Comparison of ENCODE assay signal across 8 cellular contexts in genomic region chr18:72652990-72653593, GRCh38.
DNase-seq lines count a peak whose midpoint lies in the region; ATAC-seq and TF ChIP-seq lines count a peak whose summit lies in the region.

No MANE protein-coding gene starts in this region.

- in situ Hi-C loops in GM13976 (cut with MboI; ENCODE audit: low sequenced_read_pairs, unreplicated experiment): no loop called here

- no peak overlapping the region for H3K27ac Mint-ChIP-seq in activated CD8-positive, alpha-beta T cell treated with anti-CD3 and anti-CD28 coated beads, Interleukin-2, amount 10 ng/mL, durations not matched to agents 7 days and 5 days

- no peak overlapping the region for H3K4me3 Mint-ChIP-seq in activated CD8-positive, alpha-beta T cell treated with anti-CD3 and anti-CD28 coated beads, Interleukin-2, amount 10 ng/mL, durations not matched to agents 7 days and 5 days

- H3K4me3 ChIP-seq in AG04450 (ENCODE audit: low read depth, low read length): no peak overlapping the region

- no peaks in the 10 kb centered on the region for H3K27me3 ChIP-seq in AG04450 (ENCODE audit: control insufficient read depth, insufficient read depth, low read length)

- DNase-seq in AG04450 (ENCODE audit: low read depth, low spot score) (no peak), GM13976 (ENCODE audit: low spot score) (peak; percentile 51), NAMALWA (ENCODE audit: low spot score) (peak; percentile 70), left kidney (ENCODE audit: low read depth, low spot score) (peak; percentile 75), NCI-H187 (lab: John Stamatoyannopoulos, UW) (no peak)
- peak; percentile 47 for DNase-seq in activated CD8-positive, alpha-beta T cell treated with anti-CD3 and anti-CD28 coated beads, Interleukin-2, amount 10 ng/mL, durations not matched to agents 7 days and 5 days
- DNase-seq in stimulated activated naive CD4-positive, alpha-beta T cell treated with Interleukin-2 at 50 U/mL for 16 hours (lab: John Stamatoyannopoulos, UW): no peak

- CTCF ChIA-PET in AG04450 (lab: Charles Lee): interaction anchor here (0.7 to 1.1 kb wide), 2 partner anchors 34 to 82 kb away, joined by 3 to 6 read pairs; no protein-coding TSS in a partner anchor
- CTCF ChIA-PET in activated CD8-positive, alpha-beta T cell treated with anti-CD3 and anti-CD28 coated beads, Interleukin-2, amount 10 ng/mL, durations not matched to agents 7 days and 5 days (lab: Charles Lee): interaction anchor here (1.4 to 1.7 kb wide), 2 partner anchors 12 to 20 kb away, joined by 4 to 8 read pairs; no protein-coding TSS in a partner anchor

- TF ChIP-seq CTCF in AG04450 (IDR thresholded peaks at IDR 0.05; ENCODE audit: low read depth, low read length) (0 out of 2 replicates have a peak, but pooled peaks have one; percentile 19), GM13976 (IDR thresholded peaks at IDR 0.05; ENCODE audit: borderline replicate concordance, control extremely low read depth, extremely low read depth, insufficient read depth, missing control alignments) (peak; percentile 60)

- no peaks in the 10 kb centered on the region for H3K27me3 Mint-ChIP-seq in activated CD8-positive, alpha-beta T cell treated with anti-CD3 and anti-CD28 coated beads, Interleukin-2, amount 10 ng/mL, durations not matched to agents 7 days and 5 days (ENCODE audit: low read depth)

- peak; percentile 94 for ATAC-seq in HG02623 (IDR thresholded peaks at IDR 0.05; ENCODE audit: unreplicated experiment)
- peak; percentile 55 for ATAC-seq in activated CD8-positive, alpha-beta T cell treated with anti-CD3 and anti-CD28 coated beads, Interleukin-2, amount 10 ng/mL, durations not matched to agents 7 days and 5 days

- H3K36me3 Mint-ChIP-seq in activated CD8-positive, alpha-beta T cell treated with anti-CD3 and anti-CD28 coated beads, Interleukin-2, amount 10 ng/mL, durations not matched to agents 7 days and 5 days (ENCODE audit: low read depth): no peaks in the 10 kb centered on the region

- peaks cover 4% of the 10 kb centered on the region; the same call in 1 of the 2 replicates for H3K9me3 ChIP-seq in AG04450 (ENCODE audit: control insufficient read depth, insufficient read depth, low read length)

- POLR2A ChIA-PET in AG04450 (lab: Yijun Ruan, JAX): no interaction called here
- POLR2A ChIA-PET in activated CD8-positive, alpha-beta T cell treated with anti-CD3 and anti-CD28 coated beads, Interleukin-2, amount 10 ng/mL, durations not matched to agents 7 days and 5 days (lab: Charles Lee): no interaction called here

- H3K9me3 Mint-ChIP-seq in activated CD8-positive, alpha-beta T cell treated with anti-CD3 and anti-CD28 coated beads, Interleukin-2, amount 10 ng/mL, durations not matched to agents 7 days and 5 days (ENCODE audit: insufficient read depth): peaks cover 4% of the 10 kb centered on the region

- H3K27ac ChIP-seq in AG04450 (ENCODE audit: low read depth, low read length): no peak overlapping the region

- no peaks in the 10 kb centered on the region for H3K4me1 Mint-ChIP-seq in activated CD8-positive, alpha-beta T cell treated with anti-CD3 and anti-CD28 coated beads, Interleukin-2, amount 10 ng/mL, durations not matched to agents 7 days and 5 days (ENCODE audit: low read depth)

Comparison
In these comparisons a context has a peak if more than half of its experiments do, and no peak if none do; other contexts are left out.
1. DNase-seq: peak in GM13976 (single experiment), NAMALWA (single experiment), activated CD8-positive, alpha-beta T cell treated with anti-CD3 and anti-CD28 coated beads, Interleukin-2, amount 10 ng/mL, durations not matched to agents 7 days and 5 days (single experiment) and left kidney (single experiment); none in AG04450 (single experiment), NCI-H187 (0 of 2) and stimulated activated naive CD4-positive, alpha-beta T cell treated with Interleukin-2 at 50 U/mL for 16 hours (single experiment).